Comparison of ENCODE assay signal across 1 cellular context in genomic region chr10:102299873-102300272, GRCh38.
TF ChIP-seq lines count a peak whose summit lies in the region.

No MANE protein-coding gene starts in this region.

TF ChIP-seq in HepG2, 621 proteins besides CTCF, POLR2A, EP300 and RAD21:
- TF ChIP-seq ZNF710 (CRISPR knock-in tag; IDR thresholded peaks at IDR 0.05; ENCODE audit: borderline replicate concordance) = no peak
